Comparison of ENCODE assay signal across 13 cellular contexts in genomic region chr1:65418522-65419185, GRCh38. TPM values are rescaled to one million over a fixed set of nuclear protein-coding genes. Genes with fewer than 3 reads are reported as not detected.
DNase-seq lines count a peak whose midpoint lies in the region; ATAC-seq and TF ChIP-seq lines count a peak whose summit lies in the region.
"Had no signal": no experiment of that assay in that cellular context is flagged by ENCODE, and none has a peak within 500 bp of the region (broad histone marks: within the 10 kb centered on the region; RNA-seq: fewer than 3 reads in every experiment).

No MANE protein-coding gene starts in this region.

- H3K4me2 ChIP-seq in SU-DHL-6 (ENCODE audit: low read depth, low read length, poor library complexity, severe bottlenecking): peak overlapping the region; percentile 80

- H3K27me3 Mint-ChIP-seq in activated naive CD4-positive, alpha-beta T cell treated with anti-CD3 and anti-CD28 coated beads, Interleukin-2, amount 50 U/mL, for 24 hours: no peaks in the 10 kb centered on the region

- no peaks in the 10 kb centered on the region for H3K27me3 ChIP-seq in SU-DHL-6 (ENCODE audit: low read length)
- H3K27me3 ChIP-seq in thyroid gland: no peaks in the 10 kb centered on the region
- H3K27me3 ChIP-seq: SJCRH30 had no signal

- H3K27ac Mint-ChIP-seq in activated naive CD4-positive, alpha-beta T cell treated with anti-CD3 and anti-CD28 coated beads, Interleukin-2, amount 50 U/mL, for 24 hours: no peak overlapping the region

- H3K9ac ChIP-seq in SU-DHL-6 (ENCODE audit: low read length): no peak overlapping the region

- H3K36me3 ChIP-seq in SU-DHL-6 (ENCODE audit: low read length): no peaks in the 10 kb centered on the region
- H3K36me3 ChIP-seq in thyroid gland: no peaks in the 10 kb centered on the region
- H3K36me3 ChIP-seq: SJCRH30 had no signal

- no peaks in the 10 kb centered on the region for H3K9me3 Mint-ChIP-seq in activated naive CD4-positive, alpha-beta T cell treated with anti-CD3 and anti-CD28 coated beads, Interleukin-2, amount 50 U/mL, for 24 hours
- H3K9me3 Mint-ChIP-seq: activated CD4-positive, alpha-beta T cell treated with anti-CD3 and anti-CD28 coated beads, Interleukin-2, amount 10 ng/mL, durations not matched to agents 7 days and 5 days had no signal

- H3K9me2 ChIP-seq in SU-DHL-6 (replicated peaks; ENCODE audit: insufficient read depth, low read length): no peaks in the 10 kb centered on the region

- H3K27ac ChIP-seq in SU-DHL-6 (ENCODE audit: low read depth, low read length) (no peak overlapping the region), thyroid gland (peak overlapping the region; percentile 93 to 97 (median 95))
- H3K27ac ChIP-seq: SJCRH30 had no signal

- peaks cover 39 to 40% of the 10 kb centered on the region in 2 donors for H3K4me1 ChIP-seq in thyroid gland
- H3K4me1 ChIP-seq: SJCRH30 had no signal

- H3K9me3 ChIP-seq in SU-DHL-6 (ENCODE audit: insufficient read depth, low read length): no peaks in the 10 kb centered on the region
- no peaks in the 10 kb centered on the region for H3K9me3 ChIP-seq in thyroid gland
- H3K9me3 ChIP-seq: SJCRH30 had no signal

- ATAC-seq in HG03039 (IDR thresholded peaks at IDR 0.05; ENCODE audit: unreplicated experiment): no peak
- no peak for ATAC-seq in GM21447 (IDR thresholded peaks at IDR 0.05; ENCODE audit: unreplicated experiment)

- DNase-seq in activated naive CD4-positive, alpha-beta T cell treated with anti-CD3 and anti-CD28 coated beads, Interleukin-2, amount 50 U/mL, for 16 hours: no peak
- no peak for DNase-seq in thyroid gland
- DNase-seq in OCI-M2 (lab: John Stamatoyannopoulos, UW; ENCODE audit: unreplicated experiment): no peak
- DNase-seq: activated CD4-positive, alpha-beta T cell treated with anti-CD3 and anti-CD28 coated beads, Interleukin-2, amount 10 ng/mL, durations not matched to agents 7 days and 5 days; cortex of kidney; Kasumi-1; NCI-H446 had no signal

- H3K36me3 Mint-ChIP-seq in activated naive CD4-positive, alpha-beta T cell treated with anti-CD3 and anti-CD28 coated beads, Interleukin-2, amount 50 U/mL, for 24 hours: no peaks in the 10 kb centered on the region

- TF ChIP-seq CTCF in SU-DHL-6 (IDR thresholded peaks at IDR 0.05; ENCODE audit: insufficient read depth, low read length, poor library complexity, severe bottlenecking) (no peak), thyroid gland (IDR thresholded peaks at IDR 0.05) (no peak)

- no peaks in the 10 kb centered on the region for H4K20me1 ChIP-seq in SU-DHL-6 (ENCODE audit: low read depth, low read length)

- H3F3A ChIP-seq in SU-DHL-6 (ENCODE audit: insufficient read depth): no peaks in the 10 kb centered on the region

- no peak overlapping the region for H3K4me3 ChIP-seq in SU-DHL-6 (ENCODE audit: insufficient read depth, low read length, poor library complexity, severe bottlenecking)
- peak overlapping the region; percentile 22 for H3K4me3 ChIP-seq in iPS-11a (ENCODE audit: low read depth, low read length)
- no peak overlapping the region for H3K4me3 ChIP-seq in thyroid gland (replicated peaks in 1 of 3)

- H3K4me1 Mint-ChIP-seq in activated naive CD4-positive, alpha-beta T cell treated with anti-CD3 and anti-CD28 coated beads, Interleukin-2, amount 50 U/mL, for 24 hours: peaks cover 14% of the 10 kb centered on the region

- peak overlapping the region; percentile 2 for H3K4me3 Mint-ChIP-seq in activated naive CD4-positive, alpha-beta T cell treated with anti-CD3 and anti-CD28 coated beads, Interleukin-2, amount 50 U/mL, for 24 hours
- H3K4me3 Mint-ChIP-seq: activated CD4-positive, alpha-beta T cell treated with anti-CD3 and anti-CD28 coated beads, Interleukin-2, amount 10 ng/mL, durations not matched to agents 7 days and 5 days had no signal

- 0 out of 2 replicates have a peak, but pooled peaks cover 5% of the 10 kb centered on the region for H3K79me2 ChIP-seq in SU-DHL-6 (ENCODE audit: insufficient read depth, low read length)

- H2AFZ ChIP-seq in SU-DHL-6 (ENCODE audit: low read depth, low read length, severe bottlenecking): peak overlapping the region; percentile 99

- intact Hi-C loops in thyroid gland (cut with DNase I): no loop called here

- no peak for TF ChIP-seq POLR2A in thyroid gland (IDR thresholded peaks at IDR 0.05)

- 89 to 90% methylated on average over 4 of the region's 4 CpGs for WGBS in thyroid gland, 2 donors

RNA-seq across cellular contexts. Expression of gene LEPR, which starts 1.8 kb away (rescaled TPM):
- total RNA-seq in thyroid gland: 10 to 100 TPM; 11.4 to 80.4 (median 17.5) TPM

RNA-seq across cellular contexts. Expression of gene LEPROT, which starts 1.8 kb away (rescaled TPM):
- 100 to 1,000 TPM in 2 of 4 donors, 10 to 100 TPM in 2; 70.1 to 159 (median 94.2) TPM for total RNA-seq in thyroid gland
